18 cellular contexts compared by ENCODE assay signal in genomic region chr12:8770499-8770898, GRCh38. TPM values are rescaled to one million over a fixed set of nuclear protein-coding genes. Genes with fewer than 3 reads are reported as not detected.
DNase-seq lines count a peak whose midpoint lies in the region; ATAC-seq and TF ChIP-seq lines count a peak whose summit lies in the region.
"Had no signal": no experiment of that assay in that cellular context is flagged by ENCODE, and none has a peak within 500 bp of the region (broad histone marks: within the 10 kb centered on the region; RNA-seq: fewer than 3 reads in every experiment).

No MANE protein-coding gene starts in this region.

- H3K36me3 Mint-ChIP-seq in MCF 10A (ENCODE audit: insufficient read depth, unreplicated experiment) (peaks cover 16% of the 10 kb centered on the region), type B pancreatic cell (peaks cover 64% of the 10 kb centered on the region)

- ATAC-seq in stimulated activated naive CD8-positive, alpha-beta T cell treated with anti-CD3 and anti-CD28 coated beads, Interleukin-15, amount 100 ng/mL, for 72 hours, result no peak
- ATAC-seq in stimulated activated naive CD8-positive, alpha-beta T cell treated with anti-CD3 and anti-CD28 coated beads, Interleukin-15, Interleukin-2, amounts not matched to agents 100 U/mL and 50 U/mL, for 24 hours, result no peak
- no peak for ATAC-seq in HG03469 (IDR thresholded peaks at IDR 0.05; ENCODE audit: unreplicated experiment)
- ATAC-seq: A549; CD8-positive, alpha-beta T cell had no signal

- no peaks in the 10 kb centered on the region for H3K36me3 ChIP-seq in breast epithelium

- CTCF ChIA-PET in MCF 10A (lab: Yijun Ruan, JAX), result interaction anchor here (1.6 kb wide), 1 partner anchor 89 kb away, joined by 5 read pairs; no protein-coding TSS in a partner anchor

- intact Hi-C loops in MCF 10A (cut with micrococcal nuclease) (loop anchor here (10.0 kb wide), 1 partner anchor 124 kb away; no protein-coding TSS in a partner anchor), breast epithelium (cut with DNase I; ENCODE audit: low total_unique reads) (no loop called here)

- DNase-seq in MCF 10A (ENCODE audit: unreplicated experiment) (no peak), breast epithelium (ENCODE audit: low spot score in 2 of 2) (no peak), type B pancreatic cell (ENCODE audit: extremely low spot score, unreplicated experiment) (no peak)
- no peak for DNase-seq in stimulated activated naive CD8-positive, alpha-beta T cell treated with anti-CD3 and anti-CD28 coated beads, Interleukin-15, amount 100 ng/mL, for 72 hours
- DNase-seq in stimulated activated naive CD8-positive, alpha-beta T cell treated with anti-CD3 and anti-CD28 coated beads, Interleukin-15, Interleukin-2, amounts not matched to agents 100 U/mL and 50 U/mL, for 24 hours, result no peak
- DNase-seq: AML-193; Calu3; CD4-positive, alpha-beta T cell; CD8-positive, alpha-beta T cell; GF-D8 had no signal

- peak overlapping the region; percentile 46 for H3K27ac Mint-ChIP-seq in MCF 10A (ENCODE audit: low read depth, unreplicated experiment)
- peak overlapping the region; percentile 29 to 71 for H3K27ac Mint-ChIP-seq in stimulated activated naive CD8-positive, alpha-beta T cell treated with anti-CD3 and anti-CD28 coated beads, Interleukin-15, amount 100 ng/mL, for 72 hours
- H3K27ac Mint-ChIP-seq in type B pancreatic cell, result peak overlapping the region; percentile 86
- H3K27ac Mint-ChIP-seq: B cell; CD4-positive, alpha-beta T cell; CD8-positive, alpha-beta T cell had no signal

- TF ChIP-seq POLR2A in breast epithelium (IDR thresholded peaks at IDR 0.05), result no peak

- H3K9me3 Mint-ChIP-seq in MCF 10A (ENCODE audit: unreplicated experiment) (no peaks in the 10 kb centered on the region), type B pancreatic cell (no peaks in the 10 kb centered on the region)
- H3K9me3 Mint-ChIP-seq in stimulated activated naive CD8-positive, alpha-beta T cell treated with anti-CD3 and anti-CD28 coated beads, Interleukin-15, amount 100 ng/mL, for 72 hours, result peaks cover 0 to 8% of the 10 kb centered on the region in 2 donors
- H3K9me3 Mint-ChIP-seq: CD4-positive, alpha-beta T cell; CD8-positive, alpha-beta T cell had no signal

- BruUV-seq in MCF 10A (replicated peaks; lab: Mats Ljungman, UMichigan), result no TSS peak

- TF ChIP-seq CTCF in MCF 10A (IDR thresholded peaks at IDR 0.05; ENCODE audit: unreplicated experiment) (no peak), breast epithelium (IDR thresholded peaks at IDR 0.05) (no peak), type B pancreatic cell (conservative IDR thresholded peaks at IDR 0.05) (no peak)

- H3K4me3 ChIP-seq in breast epithelium, result no peak overlapping the region
- H3K4me3 ChIP-seq: A549; BLaER1 treated with 17β-estradiol and CSF1 and Interleukin-3, amounts not matched to agents 10 nM and 100 nM had no signal

- H3K4me3 Mint-ChIP-seq in MCF 10A (ENCODE audit: unreplicated experiment) (no peak overlapping the region), type B pancreatic cell (no peak overlapping the region)
- H3K4me3 Mint-ChIP-seq in stimulated activated naive CD8-positive, alpha-beta T cell treated with anti-CD3 and anti-CD28 coated beads, Interleukin-15, amount 100 ng/mL, for 72 hours, result no peak overlapping the region
- H3K4me3 Mint-ChIP-seq: B cell; CD4-positive, alpha-beta T cell; CD8-positive, alpha-beta T cell had no signal

- no peaks in the 10 kb centered on the region for H3K4me1 Mint-ChIP-seq in MCF 10A (ENCODE audit: insufficient read depth, unreplicated experiment)
- no peaks in the 10 kb centered on the region for H3K4me1 Mint-ChIP-seq in stimulated activated naive CD8-positive, alpha-beta T cell treated with anti-CD3 and anti-CD28 coated beads, Interleukin-15, amount 100 ng/mL, for 72 hours
- H3K4me1 Mint-ChIP-seq in type B pancreatic cell (ENCODE audit: unreplicated experiment), result no peaks in the 10 kb centered on the region
- H3K4me1 Mint-ChIP-seq: B cell had no signal

- H3K4me1 ChIP-seq in breast epithelium, result no peaks in the 10 kb centered on the region
- H3K4me1 ChIP-seq: A549, Caco-2 had no signal

- H3K9me3 ChIP-seq in breast epithelium, result no peaks in the 10 kb centered on the region
- H3K9me3 ChIP-seq: A549, Caco-2 had no signal

- H3K27me3 ChIP-seq in breast epithelium, result no peaks in the 10 kb centered on the region
- H3K27me3 ChIP-seq: BLaER1 treated with 17β-estradiol and CSF1 and Interleukin-3, amounts not matched to agents 10 nM and 100 nM had no signal

- POLR2A ChIA-PET in MCF 10A (lab: Yijun Ruan, JAX), result no interaction called here

- H3K27ac ChIP-seq in breast epithelium, result no peak overlapping the region
- H3K27ac ChIP-seq: 22Rv1; A549; BLaER1 treated with 17β-estradiol and CSF1 and Interleukin-3, amounts not matched to agents 10 nM and 100 nM; C4-2B had no signal

- H3K27me3 Mint-ChIP-seq in MCF 10A (ENCODE audit: insufficient read depth, unreplicated experiment), result no peaks in the 10 kb centered on the region
- no peaks in the 10 kb centered on the region for H3K27me3 Mint-ChIP-seq in stimulated activated naive CD8-positive, alpha-beta T cell treated with anti-CD3 and anti-CD28 coated beads, Interleukin-15, amount 100 ng/mL, for 72 hours
- H3K27me3 Mint-ChIP-seq in type B pancreatic cell, result no peaks in the 10 kb centered on the region
- H3K27me3 Mint-ChIP-seq: B cell; CD4-positive, alpha-beta T cell had no signal

RNA-seq across cellular contexts. Expression of gene A2ML1, which starts 51.9 kb away (rescaled TPM):
- total RNA-seq in MCF 10A (2022), result not detected in 2 replicates
- total RNA-seq in breast epithelium, result 1 to 10 TPM in 1 of 3 donors, under 1 TPM in 1, not detected in 1; 0.33 to 1.2 TPM
- 3.8 and 26.0 TPM in 2 replicates for total RNA-seq in type B pancreatic cell (ENCODE audit: low replicate concordance)
- total RNA-seq: A172; B cell; Caco-2; CD4-positive, alpha-beta T cell; CD8-positive, alpha-beta T cell had no signal
